In genomic region chr12:113118142-113118541, GRCh38 we compare ENCODE assay signal across 26 cellular contexts. TPM values are rescaled to one million over a fixed set of nuclear protein-coding genes. Genes with fewer than 3 reads are reported as not detected.
DNase-seq lines count a peak whose midpoint lies in the region; ATAC-seq and TF ChIP-seq lines count a peak whose summit lies in the region.
"Had no signal": no experiment of that assay in that cellular context is flagged by ENCODE, and none has a peak within 500 bp of the region (broad histone marks: within the 10 kb centered on the region; RNA-seq: fewer than 3 reads in every experiment).

No MANE protein-coding gene starts in this region.

- H3K4me2 ChIP-seq in OCI-LY1 (ENCODE audit: low read length) = no peak overlapping the region
- H3K4me2 ChIP-seq: BLaER1 had no signal

- H3K36me3 ChIP-seq in HEK293 (ENCODE audit: control insufficient read depth in 2 of 2, insufficient read depth in 1 of 2, low read length in 2 of 2) (no peaks in the 10 kb centered on the region), OCI-LY1 (ENCODE audit: insufficient read depth, low read length) (peaks cover 87% of the 10 kb centered on the region)
- H3K36me3 ChIP-seq: BE2C had no signal

- POLR2A ChIA-PET in HEK293 (lab: Yijun Ruan, JAX) = interaction anchor here (0.6 kb wide), 1 partner anchor 405 kb away, joined by 3 read pairs; no protein-coding TSS in a partner anchor

- no peaks in the 10 kb centered on the region for H3K36me3 Mint-ChIP-seq in activated T-helper 17 cell treated with anti-CD3 and anti-CD28 coated beads, Interleukin-2, amount 50 U/mL, for 72 hours (ENCODE audit: low read depth)
- H3K36me3 Mint-ChIP-seq: CD14-positive monocyte; CD4-positive, alpha-beta memory T cell; CD4-positive, CD25-positive, alpha-beta regulatory T cell had no signal

- H3K9me3 ChIP-seq in HEK293 (ENCODE audit: control insufficient read depth, insufficient read depth, low read depth, low read length) (no peaks in the 10 kb centered on the region), OCI-LY1 (ENCODE audit: low read length) (peaks cover 4% of the 10 kb centered on the region)
- H3K9me3 ChIP-seq: BE2C had no signal

- H3K9ac ChIP-seq in OCI-LY1 (ENCODE audit: low read length) = no peak overlapping the region
- H3K9ac ChIP-seq: BLaER1 had no signal

- H3K4me1 ChIP-seq in HEK293 (ENCODE audit: control insufficient read depth, insufficient read depth, low read length) (no peaks in the 10 kb centered on the region), OCI-LY1 (ENCODE audit: insufficient read depth, low read length, severe bottlenecking) (peaks cover 35% of the 10 kb centered on the region)
- H3K4me1 ChIP-seq: BE2C had no signal

- peaks cover 5% of the 10 kb centered on the region for H3K27me3 Mint-ChIP-seq in activated T-helper 17 cell treated with anti-CD3 and anti-CD28 coated beads, Interleukin-2, amount 50 U/mL, for 72 hours

- DNase-seq in foreskin fibroblast (no peak), GM13977 (ENCODE audit: low spot score) (no peak), amniotic stem cell (lab: John Stamatoyannopoulos, UW) (no peak)
- DNase-seq: 8988T; ACHN; BE2C; C1 segment of cervical spinal cord; CD4-positive, alpha-beta memory T cell; CD4-positive, CD25-positive, alpha-beta regulatory T cell; CD8-positive, alpha-beta memory T cell; COR-L47; DMS 273 treated with DMSO at 0.1 percent for 48 hours; DMS153; DMS79; DND-41; EL; GDM1 had no signal

- H3K27me3 ChIP-seq in OCI-LY1 (ENCODE audit: insufficient read depth, low read length) = no peaks in the 10 kb centered on the region
- H3K27me3 ChIP-seq: BE2C, BLaER1 had no signal

- H2AFZ ChIP-seq in OCI-LY1 (ENCODE audit: low read length) = no peak overlapping the region

- H3K79me2 ChIP-seq in OCI-LY1 (ENCODE audit: insufficient read depth, low read length) = no peaks in the 10 kb centered on the region

- no peaks in the 10 kb centered on the region for H4K20me1 ChIP-seq in OCI-LY1 (ENCODE audit: insufficient read depth, low read length)

- no peak overlapping the region for H3K4me3 ChIP-seq in HEK293 (ENCODE audit: low read depth, low read length)
- no peak overlapping the region for H3K4me3 ChIP-seq in OCI-LY1 (ENCODE audit: low read depth, low read length, poor library complexity, severe bottlenecking)
- no peak overlapping the region for H3K4me3 ChIP-seq in foreskin fibroblast (ENCODE audit: low read depth in 1 of 2, low read length in 2 of 2)
- H3K4me3 ChIP-seq: BLaER1, GM12878 had no signal

- H3K27ac ChIP-seq in HEK293 (ENCODE audit: extremely low read depth, low read depth, low read length) (no peak overlapping the region), OCI-LY1 (ENCODE audit: low read depth, low read length, poor library complexity, severe bottlenecking) (peak overlapping the region; percentile 76)
- H3K27ac ChIP-seq: BLaER1 had no signal

- H3F3A ChIP-seq in OCI-LY1 (ENCODE audit: insufficient read depth, low read length) = no peaks in the 10 kb centered on the region

- H3K9me2 ChIP-seq in OCI-LY1 (ENCODE audit: low read depth, low read length) = no peaks in the 10 kb centered on the region

- H3K27ac Mint-ChIP-seq in activated T-helper 17 cell treated with anti-CD3 and anti-CD28 coated beads, Interleukin-2, amount 50 U/mL, for 72 hours = no peak overlapping the region
- H3K27ac Mint-ChIP-seq: CD4-positive, alpha-beta memory T cell; CD4-positive, CD25-positive, alpha-beta regulatory T cell; CD8-positive, alpha-beta memory T cell had no signal

- H3K4me3 Mint-ChIP-seq in activated T-helper 17 cell treated with anti-CD3 and anti-CD28 coated beads, Interleukin-2, amount 50 U/mL, for 72 hours = no peak overlapping the region
- H3K4me3 Mint-ChIP-seq: CD14-positive monocyte; CD4-positive, alpha-beta memory T cell; CD4-positive, CD25-positive, alpha-beta regulatory T cell; CD8-positive, alpha-beta memory T cell had no signal

- CTCF ChIA-PET in HEK293 (lab: Yijun Ruan, JAX) = interaction anchor here (0.6 to 1.4 kb wide), 2 partner anchors 21 to 125 kb away, joined by 3 to 5 read pairs; no protein-coding TSS in a partner anchor

- H3K4me1 Mint-ChIP-seq in activated T-helper 17 cell treated with anti-CD3 and anti-CD28 coated beads, Interleukin-2, amount 50 U/mL, for 72 hours = no peaks in the 10 kb centered on the region
- H3K4me1 Mint-ChIP-seq: CD14-positive monocyte; CD4-positive, alpha-beta memory T cell; CD4-positive, CD25-positive, alpha-beta regulatory T cell; CD8-positive, alpha-beta memory T cell had no signal

- in situ Hi-C loops in GM13977 (cut with MboI; ENCODE audit: low pct_unique_long_range_greater_than_20kb, low sequenced_read_pairs, unreplicated experiment) = no loop called here

- no peaks in the 10 kb centered on the region for H3K9me3 Mint-ChIP-seq in activated T-helper 17 cell treated with anti-CD3 and anti-CD28 coated beads, Interleukin-2, amount 50 U/mL, for 72 hours

- ATAC-seq in activated T-helper 17 cell treated with anti-CD3 and anti-CD28 coated beads, Interleukin-2, amount 50 U/mL, for 72 hours (replicated peaks) = peak; percentile 24
- ATAC-seq: GM12878 had no signal

- TF ChIP-seq CTCF in HEK293 (tag by site-specific recombination; IDR thresholded peaks at IDR 0.05) (no peak), OCI-LY1 (IDR thresholded peaks at IDR 0.05; ENCODE audit: low read length) (no peak), foreskin fibroblast (IDR thresholded peaks at IDR 0.05; ENCODE audit: low read depth, low read length) (no peak), GM13977 (IDR thresholded peaks at IDR 0.05; ENCODE audit: extremely low read depth, insufficient read depth, missing control alignments) (no peak)

TF ChIP-seq in HEK293, 187 proteins besides CTCF, POLR2A, EP300 and RAD21:
- TF ChIP-seq ZNF146 (tag by site-specific recombination; IDR thresholded peaks at IDR 0.05) (peak; percentile 75; the same call in 1 of the 2 replicates), ZFP37 (tag by site-specific recombination; IDR thresholded peaks at IDR 0.05) (no peak), ZNF664 (tag by site-specific recombination; IDR thresholded peaks at IDR 0.05) (peak; percentile 76), ZNF140 (tag by site-specific recombination; IDR thresholded peaks at IDR 0.05) (peak; percentile 57; the same call in 1 of the 2 replicates)

RNA-seq across cellular contexts. Expression of gene RASAL1, which starts 17.4 kb away (rescaled TPM):
- 10 to 100 TPM in 1 of 2 donors, 1 to 10 TPM in 1; 1.0 to 21.3 TPM for total RNA-seq in activated T-helper 17 cell treated with anti-CD3 and anti-CD28 coated beads, Interleukin-2, amount 50 U/mL, for 72 hours
- total RNA-seq: CD4-positive, CD25-positive, alpha-beta regulatory T cell had no signal

RNA-seq across cellular contexts. Expression of gene CFAP73, which starts 31.4 kb away (rescaled TPM):
- total RNA-seq in activated T-helper 17 cell treated with anti-CD3 and anti-CD28 coated beads, Interleukin-2, amount 50 U/mL, for 72 hours = 1 to 10 TPM in 1 of 2 donors, under 1 TPM in 1; 0.32 to 1.2 TPM
- total RNA-seq: A673; CD4-positive, alpha-beta memory T cell; Daoy; G401 had no signal
